27 cellular contexts compared by ENCODE assay signal in genomic region chr9:34732886-34733285, GRCh38. TPM values are rescaled to one million over a fixed set of nuclear protein-coding genes. Genes with fewer than 3 reads are reported as not detected.
A peak's percentile ranks its signal among the peaks of the same experiment; 100 is the strongest.
DNase-seq lines count a peak whose midpoint lies in the region; ATAC-seq and TF ChIP-seq lines count a peak whose summit lies in the region.
"Had no signal": no experiment of that assay in that cellular context is flagged by ENCODE, and none has a peak within 500 bp of the region (broad histone marks: within the 10 kb centered on the region; RNA-seq: fewer than 3 reads in every experiment).

No MANE protein-coding gene starts in this region.

- no peak for ATAC-seq in PC-3
- ATAC-seq in RWPE2 (ENCODE audit: low read depth): peak; percentile 31; the same call in 1 of the 3 replicates
- ATAC-seq in left lobe of liver: peak; percentile 46
- ATAC-seq in GM21515 (IDR thresholded peaks at IDR 0.05; ENCODE audit: unreplicated experiment): no peak
- ATAC-seq: GM12878 had no signal

- no peaks in the 10 kb centered on the region for H4K20me1 ChIP-seq in PC-3 (ENCODE audit: low read length)
- H4K20me1 ChIP-seq: BLaER1 had no signal

- POLR2A ChIA-PET in PC-3 (lab: Charles Lee; ENCODE audit: unreplicated experiment): no interaction called here

- no peaks in the 10 kb centered on the region for H3K9me2 ChIP-seq in PC-3 (replicated peaks; ENCODE audit: low read length)

- no peak overlapping the region for H3K27ac ChIP-seq in PC-3 (ENCODE audit: low read length)
- no peak overlapping the region for H3K27ac ChIP-seq in RWPE2 (ENCODE audit: poor library complexity, severe bottlenecking)
- H3K27ac ChIP-seq: BLaER1 had no signal

- no peaks in the 10 kb centered on the region for H3K79me2 ChIP-seq in PC-3 (ENCODE audit: low read length)

- no peaks in the 10 kb centered on the region for H3K9me3 ChIP-seq in PC-3 (ENCODE audit: low read length)
- no peaks in the 10 kb centered on the region for H3K9me3 ChIP-seq in RWPE2 (ENCODE audit: severe bottlenecking)
- H3K9me3 ChIP-seq: BE2C, BLaER1 had no signal

- CTCF ChIA-PET in PC-3 (lab: Charles Lee): no interaction called here

- H3K4me3 ChIP-seq in PC-3 (ENCODE audit: low read length): no peak overlapping the region
- no peak overlapping the region for H3K4me3 ChIP-seq in RWPE2 (ENCODE audit: severe bottlenecking)
- H3K4me3 ChIP-seq in epithelial cell of esophagus (ENCODE audit: low read length): no peak overlapping the region
- H3K4me3 ChIP-seq: BLaER1, GM12878 had no signal

- no peak for TF ChIP-seq CTCF in PC-3 (conservative IDR thresholded peaks at IDR 0.05; ENCODE audit: low read depth, low read length)
- TF ChIP-seq CTCF in RWPE2 (IDR thresholded peaks at IDR 0.05; ENCODE audit: poor library complexity, severe bottlenecking): no peak
- no peak for TF ChIP-seq CTCF in epithelial cell of esophagus (IDR thresholded peaks at IDR 0.05; ENCODE audit: insufficient read depth, low read depth, low read length, missing control alignments)

- H3K36me3 ChIP-seq in PC-3 (ENCODE audit: low read depth, low read length): no peaks in the 10 kb centered on the region
- H3K36me3 ChIP-seq in RWPE2 (ENCODE audit: low read depth): no peaks in the 10 kb centered on the region
- H3K36me3 ChIP-seq: BE2C, BLaER1 had no signal

- H3K9ac ChIP-seq in PC-3 (ENCODE audit: low read length): no peak overlapping the region
- H3K9ac ChIP-seq: BLaER1 had no signal

- no peak overlapping the region for H3K4me2 ChIP-seq in PC-3 (ENCODE audit: low read length)
- H3K4me2 ChIP-seq: BLaER1 had no signal

- H3K27me3 ChIP-seq in PC-3 (ENCODE audit: low read length) (peaks cover 3% of the 10 kb centered on the region; the same call in 1 of the 2 replicates), RWPE2 (ENCODE audit: insufficient read depth, poor library complexity, severe bottlenecking) (no peaks in the 10 kb centered on the region)
- H3K27me3 ChIP-seq: BLaER1 had no signal

- DNase-seq in PC-3 (peak; percentile 11), RWPE2 (ENCODE audit: low spot score) (no peak), epithelial cell of esophagus (ENCODE audit: low read depth) (peak; percentile 51), left lobe of liver (ENCODE audit: low spot score) (no peak), NCI-H1105 (lab: John Stamatoyannopoulos, UW) (no peak), retina (no peak)
- DNase-seq: 8988T; ACHN; BE2C; C1 segment of cervical spinal cord; CD4-positive, alpha-beta memory T cell; CD4-positive, CD25-positive, alpha-beta regulatory T cell; CD8-positive, alpha-beta memory T cell; COR-L47; DMS 273 treated with DMSO at 0.1 percent for 48 hours; DMS153; DMS53; DMS79; DND-41; EL; GDM1 had no signal

- BruUV-seq in PC-3 (replicated peaks; lab: Mats Ljungman, UMichigan): no TSS peak

- H3K4me1 ChIP-seq in PC-3 (ENCODE audit: insufficient read depth, low read length) (no peaks in the 10 kb centered on the region), RWPE2 (ENCODE audit: insufficient read depth, poor library complexity, severe bottlenecking) (peaks cover 10% of the 10 kb centered on the region)
- H3K4me1 ChIP-seq: BE2C, BLaER1 had no signal

- intact Hi-C loops in PC-3 (cut with micrococcal nuclease): no loop called here

- no peaks in the 10 kb centered on the region for H3F3A ChIP-seq in PC-3 (ENCODE audit: low read length, unreplicated experiment)

- H2AFZ ChIP-seq in PC-3 (ENCODE audit: low read length): no peak overlapping the region

RNA-seq across cellular contexts. Expression of gene CCL21, which starts 22.9 kb away (rescaled TPM):
- not detected in 2 replicates for total RNA-seq in PC-3 (2014; rRNA removed)
- total RNA-seq in left lobe of liver: 1.7 TPM
- total RNA-seq: A673; CD4-positive, alpha-beta memory T cell; CD4-positive, CD25-positive, alpha-beta regulatory T cell; CD8-positive, alpha-beta memory T cell; Daoy; G401 had no signal

RNA-seq across cellular contexts. Expression of gene CCL19, which starts 41.8 kb away (rescaled TPM):
- total RNA-seq in PC-3 (2014; rRNA removed) (not detected in 2 replicates), left lobe of liver (0.63 TPM)
- total RNA-seq: A673; CD4-positive, alpha-beta memory T cell; CD4-positive, CD25-positive, alpha-beta regulatory T cell; CD8-positive, alpha-beta memory T cell; Daoy; G401; GM12878 had no signal

Comparison
In these comparisons a context has a peak if more than half of its experiments do, and no peak if none do; other contexts are left out.
1. ATAC-seq: peak in RWPE2 (single experiment) and left lobe of liver (single experiment); none in PC-3 (single experiment) and GM21515 (single experiment).
2. DNase-seq: peak in PC-3 (single experiment) and epithelial cell of esophagus (single experiment); none in RWPE2 (single experiment), left lobe of liver (single experiment), NCI-H1105 (single experiment) and retina (single experiment).